Comparison of ENCODE assay signal across 2 cellular contexts in the genomic region with DNA sequence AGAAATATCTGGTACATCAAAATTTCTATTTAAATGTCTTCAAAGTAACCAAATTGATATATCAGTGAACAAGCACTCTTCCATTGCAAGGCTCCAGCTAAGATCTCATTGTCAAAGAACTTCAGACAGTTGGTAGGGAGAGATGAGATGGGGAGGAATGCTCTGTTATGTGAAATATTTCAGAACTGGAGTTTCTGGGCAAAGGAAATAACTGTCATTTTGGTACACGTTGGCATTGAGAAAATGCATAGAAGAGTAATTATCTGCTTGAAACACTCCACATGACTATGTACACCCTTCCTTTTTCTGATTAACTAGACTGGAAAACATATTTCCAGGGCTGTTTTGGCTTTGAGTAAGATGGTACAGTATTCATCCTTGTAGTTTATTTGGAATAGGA.
TF ChIP-seq lines count a peak whose summit lies in the region.

No MANE protein-coding gene starts in this region.

TF ChIP-seq in IMR-90, 13 proteins besides CTCF, POLR2A, EP300 and RAD21 (continued from another document):
- no peak for TF ChIP-seq MXI1 (IDR thresholded peaks at IDR 0.05; ENCODE audit: borderline replicate concordance, low read depth, low read length)
- TF ChIP-seq NFE2L2 (IDR thresholded peaks at IDR 0.05; ENCODE audit: low read depth, low read length): no peak
- no peak for TF ChIP-seq MAFK (IDR thresholded peaks at IDR 0.05; ENCODE audit: low read depth, low read length)

TF ChIP-seq in SK-N-SH treated with all-trans-retinoic acid at 6 μM for 48 hours, 23 proteins besides CTCF, POLR2A, EP300 and RAD21 (continued from another document):
- no peak for TF ChIP-seq ISL1 (CRISPR knock-in tag; IDR thresholded peaks at IDR 0.05)
- TF ChIP-seq, protein P1, sequence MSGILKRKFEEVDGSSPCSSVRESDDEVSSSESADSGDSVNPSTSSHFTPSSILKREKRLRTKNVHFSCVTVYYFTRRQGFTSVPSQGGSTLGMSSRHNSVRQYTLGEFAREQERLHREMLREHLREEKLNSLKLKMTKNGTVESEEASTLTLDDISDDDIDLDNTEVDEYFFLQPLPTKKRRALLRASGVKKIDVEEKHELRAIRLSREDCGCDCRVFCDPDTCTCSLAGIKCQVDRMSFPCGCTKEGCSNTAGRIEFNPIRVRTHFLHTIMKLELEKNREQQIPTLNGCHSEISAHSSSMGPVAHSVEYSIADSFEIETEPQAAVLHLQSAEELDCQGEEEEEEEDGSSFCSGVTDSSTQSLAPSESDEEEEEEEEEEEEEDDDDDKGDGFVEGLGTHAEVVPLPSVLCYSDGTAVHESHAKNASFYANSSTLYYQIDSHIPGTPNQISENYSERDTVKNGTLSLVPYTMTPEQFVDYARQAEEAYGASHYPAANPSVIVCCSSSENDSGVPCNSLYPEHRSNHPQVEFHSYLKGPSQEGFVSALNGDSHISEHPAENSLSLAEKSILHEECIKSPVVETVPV (CRISPR knock-in tag; IDR thresholded peaks at IDR 0.05): no peak
- no peak for TF ChIP-seq ZNF70 (CRISPR knock-in tag; IDR thresholded peaks at IDR 0.05)
- no peak for TF ChIP-seq CSDC2 (CRISPR knock-in tag; IDR thresholded peaks at IDR 0.05)
- no peak for TF ChIP-seq TCF4 (CRISPR knock-in tag; IDR thresholded peaks at IDR 0.05; ENCODE audit: borderline replicate concordance)
- TF ChIP-seq ZNF8 (CRISPR knock-in tag; IDR thresholded peaks at IDR 0.05): no peak
- TF ChIP-seq ZC3H10 (CRISPR knock-in tag; IDR thresholded peaks at IDR 0.05): no peak
- TF ChIP-seq RARB (CRISPR knock-in tag; IDR thresholded peaks at IDR 0.05): no peak
- TF ChIP-seq TOX (CRISPR knock-in tag; IDR thresholded peaks at IDR 0.05; ENCODE audit: borderline replicate concordance): no peak
- TF ChIP-seq ZNF565 (CRISPR knock-in tag; conservative IDR thresholded peaks at IDR 0.05; ENCODE audit: low read depth): no peak
- no peak for TF ChIP-seq ESRRG (CRISPR knock-in tag; IDR thresholded peaks at IDR 0.05)
- no peak for TF ChIP-seq OSR1 (CRISPR knock-in tag; IDR thresholded peaks at IDR 0.05)
- no peak for TF ChIP-seq PPARA (CRISPR knock-in tag; IDR thresholded peaks at IDR 0.05; ENCODE audit: borderline replicate concordance)
